In genomic region chr15:75641603-75642002, GRCh38 we compare ENCODE assay signal across 1 cellular context.
TF ChIP-seq lines count a peak whose summit lies in the region.

No MANE protein-coding gene starts in this region.

TF ChIP-seq in GM12878, 131 proteins besides CTCF, POLR2A, EP300 and RAD21:
- no peak for TF ChIP-seq IKZF2 (IDR thresholded peaks at IDR 0.05)
- TF ChIP-seq GATAD2B (conservative IDR thresholded peaks at IDR 0.05; ENCODE audit: low read depth) = no peak
- TF ChIP-seq CUX1 (IDR thresholded peaks at IDR 0.05; ENCODE audit: insufficient replicate concordance, low read depth, low read length) = no peak
- no peak for TF ChIP-seq BACH1 (IDR thresholded peaks at IDR 0.05; ENCODE audit: borderline replicate concordance)
- TF ChIP-seq HDGF (IDR thresholded peaks at IDR 0.05) = no peak
- no peak for TF ChIP-seq JUND (IDR thresholded peaks at IDR 0.05; ENCODE audit: low read depth, low read length)
- no peak for TF ChIP-seq DPF2 (IDR thresholded peaks at IDR 0.05)
- no peak for TF ChIP-seq YBX1 (IDR thresholded peaks at IDR 0.05)
- no peak for TF ChIP-seq NFIC (IDR thresholded peaks at IDR 0.05; ENCODE audit: low read depth, low read length)
- TF ChIP-seq PML (IDR thresholded peaks at IDR 0.05; ENCODE audit: low read length) = no peak
- no peak for TF ChIP-seq POU2F2 (IDR thresholded peaks at IDR 0.05; ENCODE audit: borderline replicate concordance, low read depth, low read length)
- no peak for TF ChIP-seq BMI1 (IDR thresholded peaks at IDR 0.05; ENCODE audit: borderline replicate concordance)
- TF ChIP-seq NBN (IDR thresholded peaks at IDR 0.05) = no peak
- no peak for TF ChIP-seq WRNIP1 (IDR thresholded peaks at IDR 0.05; ENCODE audit: borderline replicate concordance, low read depth, low read length)
- TF ChIP-seq CBX5 (IDR thresholded peaks at IDR 0.05; ENCODE audit: low read depth) = no peak
- no peak for TF ChIP-seq ZNF687 (IDR thresholded peaks at IDR 0.05)
- TF ChIP-seq EZH2 (IDR thresholded peaks at IDR 0.05; ENCODE audit: borderline replicate concordance, control insufficient read depth, low read depth, low read length) = no peak
- TF ChIP-seq ESRRA (IDR thresholded peaks at IDR 0.05; ENCODE audit: low read length) = no peak
- TF ChIP-seq POLR2AphosphoS2 (IDR thresholded peaks at IDR 0.05; ENCODE audit: low read depth, low read length) = no peak
- no peak for TF ChIP-seq RELB (IDR thresholded peaks at IDR 0.05; ENCODE audit: low read depth)
